13 cellular contexts compared by ENCODE assay signal in genomic region chr3:151584603-151585002, GRCh38.
DNase-seq lines count a peak whose midpoint lies in the region; ATAC-seq and TF ChIP-seq lines count a peak whose summit lies in the region.
"Had no signal": no experiment of that assay in that cellular context is flagged by ENCODE, and none has a peak within 500 bp of the region (broad histone marks: within the 10 kb centered on the region; RNA-seq: fewer than 3 reads in every experiment).

No MANE protein-coding gene starts in this region.

- H3K27ac ChIP-seq in effector memory CD4-positive, alpha-beta T cell (ENCODE audit: insufficient read depth, low read length, poor library complexity, severe bottlenecking): no peak overlapping the region
- H3K27ac ChIP-seq: upper lobe of right lung had no signal

- H3K4me1 Mint-ChIP-seq in WTC11: peaks cover 19% of the 10 kb centered on the region
- H3K4me1 Mint-ChIP-seq: central memory CD8-positive, alpha-beta T cell had no signal

- DNase-seq in A172 (ENCODE audit: low spot score): peak; percentile 64
- no peak for DNase-seq in WTC11 (ENCODE audit: low spot score)
- DNase-seq in effector memory CD4-positive, alpha-beta T cell: no peak
- no peak for DNase-seq in lower leg skin (ENCODE audit: low spot score in 2 of 2)
- DNase-seq in anterior cingulate cortex (lab: John Stamatoyannopoulos, UW): no peak
- DNase-seq: activated T-cell treated with anti-CD3 and anti-CD28 coated beads, Interleukin-2, amount 50 U/mL, for 48 hours; IMR-90; NCI-H446 treated with DMSO at 0.1 percent for 48 hours; upper lobe of right lung had no signal

- H3K4me1 ChIP-seq in effector memory CD4-positive, alpha-beta T cell (ENCODE audit: control insufficient read depth, insufficient read depth, low read length, poor library complexity, severe bottlenecking): no peaks in the 10 kb centered on the region
- H3K4me1 ChIP-seq: upper lobe of right lung had no signal

- peak; percentile 57 for ATAC-seq in GM19023 (IDR thresholded peaks at IDR 0.05; ENCODE audit: unreplicated experiment)
- peak; percentile 67 for ATAC-seq in HG03457 (IDR thresholded peaks at IDR 0.05; ENCODE audit: unreplicated experiment)
- ATAC-seq in WTC11: peak; percentile 60; the same call in 1 of the 2 replicates
- ATAC-seq in HG03520 (IDR thresholded peaks at IDR 0.05; ENCODE audit: unreplicated experiment): no peak
- ATAC-seq: upper lobe of right lung had no signal

- no peaks in the 10 kb centered on the region for H3K36me3 ChIP-seq in effector memory CD4-positive, alpha-beta T cell (ENCODE audit: control insufficient read depth, insufficient read depth, low read length)
- H3K36me3 ChIP-seq: upper lobe of right lung had no signal

- TF ChIP-seq POLR2A in lower leg skin (IDR thresholded peaks at IDR 0.05): no peak

- no peak overlapping the region for H3K4me3 Mint-ChIP-seq in WTC11
- H3K4me3 Mint-ChIP-seq: central memory CD8-positive, alpha-beta T cell had no signal

- POLR2A ChIA-PET in WTC11 (lab: Charles Lee): interaction anchor here (0.9 kb wide), 1 partner anchor 29 kb away, joined by 3 read pairs; no protein-coding TSS in a partner anchor

- no peaks in the 10 kb centered on the region for H3K27me3 ChIP-seq in effector memory CD4-positive, alpha-beta T cell (replicated peaks; ENCODE audit: control insufficient read depth, insufficient read depth, low read length, poor library complexity, severe bottlenecking)
- H3K27me3 ChIP-seq: upper lobe of right lung had no signal

- no peak overlapping the region for H3K27ac Mint-ChIP-seq in WTC11

- intact Hi-C loops in lower leg skin (cut with DNase I; ENCODE audit: low total_unique reads): no loop called here

- CTCF ChIA-PET in WTC11 (lab: Charles Lee): no interaction called here

- H3K4me3 ChIP-seq in effector memory CD4-positive, alpha-beta T cell (ENCODE audit: insufficient read depth, low read depth, low read length, poor library complexity, severe bottlenecking): no peak overlapping the region
- H3K4me3 ChIP-seq in lower leg skin (ENCODE audit: low read depth, poor library complexity, severe bottlenecking): no peak overlapping the region
- H3K4me3 ChIP-seq: upper lobe of right lung had no signal

- H3K9me3 ChIP-seq in effector memory CD4-positive, alpha-beta T cell (ENCODE audit: control insufficient read depth, low read length): no peaks in the 10 kb centered on the region
- H3K9me3 ChIP-seq: upper lobe of right lung had no signal

- H3K27me3 Mint-ChIP-seq in WTC11 (ENCODE audit: low read depth): no peaks in the 10 kb centered on the region
- H3K27me3 Mint-ChIP-seq: central memory CD8-positive, alpha-beta T cell had no signal

- H3K9me3 Mint-ChIP-seq in WTC11: peaks cover 20% of the 10 kb centered on the region
- H3K9me3 Mint-ChIP-seq: central memory CD8-positive, alpha-beta T cell had no signal

- peaks cover 16% of the 10 kb centered on the region for H3K36me3 Mint-ChIP-seq in WTC11

- WGBS in lower leg skin, 2 donors: 64 to 72% methylated on average over 2 of the region's 2 CpGs

- TF ChIP-seq CTCF in WTC11 (IDR thresholded peaks at IDR 0.05) (no peak), lower leg skin (IDR thresholded peaks at IDR 0.05) (no peak)

TF ChIP-seq in WTC11, 78 proteins besides CTCF, POLR2A, EP300 and RAD21:
- TF ChIP-seq TEAD4 (CRISPR knock-in tag; IDR thresholded peaks at IDR 0.05) (no peak), ZNF317 (CRISPR knock-in tag; IDR thresholded peaks at IDR 0.05; ENCODE audit: borderline replicate concordance, low read depth) (no peak), JAZF1 (CRISPR knock-in tag; IDR thresholded peaks at IDR 0.05) (no peak), IRF2 (CRISPR knock-in tag; IDR thresholded peaks at IDR 0.05; ENCODE audit: borderline replicate concordance, low read depth) (no peak), ZSCAN18 (CRISPR knock-in tag; IDR thresholded peaks at IDR 0.05) (no peak), NFYB (CRISPR knock-in tag; conservative IDR thresholded peaks at IDR 0.05; ENCODE audit: low read depth) (no peak), MAX (CRISPR knock-in tag; IDR thresholded peaks at IDR 0.05) (no peak), FOXJ3 (CRISPR knock-in tag; IDR thresholded peaks at IDR 0.05; ENCODE audit: borderline replicate concordance) (no peak), ZNF138 (CRISPR knock-in tag; conservative IDR thresholded peaks at IDR 0.05) (no peak), HMGA2 (CRISPR knock-in tag; IDR thresholded peaks at IDR 0.05) (no peak), ELF4 (CRISPR knock-in tag; IDR thresholded peaks at IDR 0.05; ENCODE audit: low read depth) (no peak)
- TF ChIP-seq, protein P1, sequence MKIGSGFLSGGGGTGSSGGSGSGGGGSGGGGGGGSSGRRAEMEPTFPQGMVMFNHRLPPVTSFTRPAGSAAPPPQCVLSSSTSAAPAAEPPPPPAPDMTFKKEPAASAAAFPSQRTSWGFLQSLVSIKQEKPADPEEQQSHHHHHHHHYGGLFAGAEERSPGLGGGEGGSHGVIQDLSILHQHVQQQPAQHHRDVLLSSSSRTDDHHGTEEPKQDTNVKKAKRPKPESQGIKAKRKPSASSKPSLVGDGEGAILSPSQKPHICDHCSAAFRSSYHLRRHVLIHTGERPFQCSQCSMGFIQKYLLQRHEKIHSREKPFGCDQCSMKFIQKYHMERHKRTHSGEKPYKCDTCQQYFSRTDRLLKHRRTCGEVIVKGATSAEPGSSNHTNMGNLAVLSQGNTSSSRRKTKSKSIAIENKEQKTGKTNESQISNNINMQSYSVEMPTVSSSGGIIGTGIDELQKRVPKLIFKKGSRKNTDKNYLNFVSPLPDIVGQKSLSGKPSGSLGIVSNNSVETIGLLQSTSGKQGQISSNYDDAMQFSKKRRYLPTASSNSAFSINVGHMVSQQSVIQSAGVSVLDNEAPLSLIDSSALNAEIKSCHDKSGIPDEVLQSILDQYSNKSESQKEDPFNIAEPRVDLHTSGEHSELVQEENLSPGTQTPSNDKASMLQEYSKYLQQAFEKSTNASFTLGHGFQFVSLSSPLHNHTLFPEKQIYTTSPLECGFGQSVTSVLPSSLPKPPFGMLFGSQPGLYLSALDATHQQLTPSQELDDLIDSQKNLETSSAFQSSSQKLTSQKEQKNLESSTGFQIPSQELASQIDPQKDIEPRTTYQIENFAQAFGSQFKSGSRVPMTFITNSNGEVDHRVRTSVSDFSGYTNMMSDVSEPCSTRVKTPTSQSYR (CRISPR knock-in tag; IDR thresholded peaks at IDR 0.05): no peak
- TF ChIP-seq, protein P2, sequence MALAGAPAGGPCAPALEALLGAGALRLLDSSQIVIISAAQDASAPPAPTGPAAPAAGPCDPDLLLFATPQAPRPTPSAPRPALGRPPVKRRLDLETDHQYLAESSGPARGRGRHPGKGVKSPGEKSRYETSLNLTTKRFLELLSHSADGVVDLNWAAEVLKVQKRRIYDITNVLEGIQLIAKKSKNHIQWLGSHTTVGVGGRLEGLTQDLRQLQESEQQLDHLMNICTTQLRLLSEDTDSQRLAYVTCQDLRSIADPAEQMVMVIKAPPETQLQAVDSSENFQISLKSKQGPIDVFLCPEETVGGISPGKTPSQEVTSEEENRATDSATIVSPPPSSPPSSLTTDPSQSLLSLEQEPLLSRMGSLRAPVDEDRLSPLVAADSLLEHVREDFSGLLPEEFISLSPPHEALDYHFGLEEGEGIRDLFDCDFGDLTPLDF (CRISPR knock-in tag; IDR thresholded peaks at IDR 0.05): no peak
TF ChIP-seq in WTC11: peak in this region for 0.
